ENCODE assay signal across 8 cellular contexts in genomic region chr1:183281553-183282091, GRCh38.
DNase-seq lines count a peak whose midpoint lies in the region; ATAC-seq and TF ChIP-seq lines count a peak whose summit lies in the region.

No MANE protein-coding gene starts in this region.

- no peaks in the 10 kb centered on the region for H3K36me3 Mint-ChIP-seq in activated T-cell treated with anti-CD3 and anti-CD28 coated beads, Interleukin-2, amount 50 U/mL, for 24 hours (ENCODE audit: low read depth)
- no peaks in the 10 kb centered on the region for H3K36me3 Mint-ChIP-seq in natural killer cell treated with Interleukin-12 subunit alpha and Interleukin-12 subunit beta and Interleukin-15 and Interleukin-18, amount 100 ng/mL, for 72 hours
- H3K36me3 Mint-ChIP-seq in stimulated activated memory B cell treated with anti-CD40 and anti-IgM and Interleukin-4, amounts not matched to agents 10 μg/mL and 1 μg/mL and 100 μg/mL, for 72 hours: no peaks in the 10 kb centered on the region

- H3K4me1 ChIP-seq in fibroblast of lung (ENCODE audit: control insufficient read depth, extremely low read depth, insufficient read depth, low read length): peaks cover 23% of the 10 kb centered on the region

- no peaks in the 10 kb centered on the region for H3K79me2 ChIP-seq in fibroblast of lung (ENCODE audit: control insufficient read depth, insufficient read depth, low read length)

- peak overlapping the region; percentile 32 for H2AFZ ChIP-seq in fibroblast of lung (ENCODE audit: low read length)

- ATAC-seq in GM19395 (IDR thresholded peaks at IDR 0.05; ENCODE audit: unreplicated experiment): peak; percentile 85
- ATAC-seq in natural killer cell treated with Interleukin-12 subunit alpha and Interleukin-12 subunit beta and Interleukin-15 and Interleukin-18, amount 100 ng/mL, for 72 hours: peak; percentile 61 to 72
- peak; percentile 77 for ATAC-seq in stimulated activated memory B cell treated with anti-CD40 and anti-IgM and Interleukin-4, amounts not matched to agents 10 μg/mL and 1 μg/mL and 100 μg/mL, for 72 hours

- no peak overlapping the region for H3K27ac Mint-ChIP-seq in activated T-cell treated with anti-CD3 and anti-CD28 coated beads, Interleukin-2, amount 50 U/mL, for 24 hours
- no peak overlapping the region for H3K27ac Mint-ChIP-seq in natural killer cell treated with Interleukin-12 subunit alpha and Interleukin-12 subunit beta and Interleukin-15 and Interleukin-18, amount 100 ng/mL, for 72 hours
- no peak overlapping the region for H3K27ac Mint-ChIP-seq in stimulated activated memory B cell treated with anti-CD40 and anti-IgM and Interleukin-4, amounts not matched to agents 10 μg/mL and 1 μg/mL and 100 μg/mL, for 72 hours

- no peak overlapping the region for H3K4me3 Mint-ChIP-seq in activated T-cell treated with anti-CD3 and anti-CD28 coated beads, Interleukin-2, amount 50 U/mL, for 24 hours
- no peak overlapping the region for H3K4me3 Mint-ChIP-seq in natural killer cell treated with Interleukin-12 subunit alpha and Interleukin-12 subunit beta and Interleukin-15 and Interleukin-18, amount 100 ng/mL, for 72 hours
- no peak overlapping the region for H3K4me3 Mint-ChIP-seq in stimulated activated memory B cell treated with anti-CD40 and anti-IgM and Interleukin-4, amounts not matched to agents 10 μg/mL and 1 μg/mL and 100 μg/mL, for 72 hours

- no peaks in the 10 kb centered on the region for H3K9me3 Mint-ChIP-seq in activated T-cell treated with anti-CD3 and anti-CD28 coated beads, Interleukin-2, amount 50 U/mL, for 24 hours
- no peaks in the 10 kb centered on the region for H3K9me3 Mint-ChIP-seq in natural killer cell treated with Interleukin-12 subunit alpha and Interleukin-12 subunit beta and Interleukin-15 and Interleukin-18, amount 100 ng/mL, for 72 hours
- no peaks in the 10 kb centered on the region for H3K9me3 Mint-ChIP-seq in stimulated activated memory B cell treated with anti-CD40 and anti-IgM and Interleukin-4, amounts not matched to agents 10 μg/mL and 1 μg/mL and 100 μg/mL, for 72 hours

- H3K4me3 ChIP-seq in Jurkat, Clone E6-1 (ENCODE audit: low read length): no peak overlapping the region
- no peak overlapping the region for H3K4me3 ChIP-seq in fibroblast of lung (replicated peaks in 1 of 4; ENCODE audit: control extremely low read depth in 1 of 4, insufficient read depth in 1 of 4, low read depth in 3 of 4, low read length in 4 of 4)

- H3K27ac ChIP-seq in fibroblast of lung (ENCODE audit: insufficient read depth, low read length): no peak overlapping the region

- DNase-seq in AML-193 (lab: John Stamatoyannopoulos, UW) (peak; percentile 54 to 67), OCI-M2 (lab: John Stamatoyannopoulos, UW; ENCODE audit: unreplicated experiment) (peak; percentile 84), fibroblast of lung (ENCODE audit: low read depth in 2 of 2) (peak; percentile 87 to 96)
- peak; percentile 65 for DNase-seq in Jurkat, Clone E6-1 (ENCODE audit: low read depth, low spot score)
- peak; percentile 83 for DNase-seq in activated T-cell treated with anti-CD3 and anti-CD28 coated beads, Interleukin-2, amount 50 U/mL, for 24 hours
- peak; percentile 71 for DNase-seq in natural killer cell treated with Interleukin-12 subunit alpha and Interleukin-12 subunit beta and Interleukin-15 and Interleukin-18, amount 100 ng/mL, for 72 hours (ENCODE audit: low spot score)

- H3K9ac ChIP-seq in fibroblast of lung (ENCODE audit: insufficient read depth, low read length): no peak overlapping the region

- no peaks in the 10 kb centered on the region for H4K20me1 ChIP-seq in fibroblast of lung (ENCODE audit: control insufficient read depth, extremely low read depth, insufficient read depth, low read length)

- H3K27me3 ChIP-seq in fibroblast of lung (ENCODE audit: control insufficient read depth, insufficient read depth, low read length): no peaks in the 10 kb centered on the region

- H3K4me1 Mint-ChIP-seq in activated T-cell treated with anti-CD3 and anti-CD28 coated beads, Interleukin-2, amount 50 U/mL, for 24 hours (ENCODE audit: low read depth): no peaks in the 10 kb centered on the region
- peaks cover 0 to 2% of the 10 kb centered on the region in 2 donors for H3K4me1 Mint-ChIP-seq in natural killer cell treated with Interleukin-12 subunit alpha and Interleukin-12 subunit beta and Interleukin-15 and Interleukin-18, amount 100 ng/mL, for 72 hours (ENCODE audit: low read depth in 2 of 2)
- peaks cover 6% of the 10 kb centered on the region for H3K4me1 Mint-ChIP-seq in stimulated activated memory B cell treated with anti-CD40 and anti-IgM and Interleukin-4, amounts not matched to agents 10 μg/mL and 1 μg/mL and 100 μg/mL, for 72 hours

- peak; percentile 86 to 87 for TF ChIP-seq CTCF in fibroblast of lung (conservative IDR thresholded peaks at IDR 0.05 in 1 of 2, IDR thresholded peaks at IDR 0.05 in 1 of 2; ENCODE audit: low read depth in 1 of 2, low read length in 2 of 2)

- no peaks in the 10 kb centered on the region for H3K27me3 Mint-ChIP-seq in activated T-cell treated with anti-CD3 and anti-CD28 coated beads, Interleukin-2, amount 50 U/mL, for 24 hours
- H3K27me3 Mint-ChIP-seq in natural killer cell treated with Interleukin-12 subunit alpha and Interleukin-12 subunit beta and Interleukin-15 and Interleukin-18, amount 100 ng/mL, for 72 hours: peaks cover 8 to 9% of the 10 kb centered on the region in 2 donors
- H3K27me3 Mint-ChIP-seq in stimulated activated memory B cell treated with anti-CD40 and anti-IgM and Interleukin-4, amounts not matched to agents 10 μg/mL and 1 μg/mL and 100 μg/mL, for 72 hours: peaks cover 45% of the 10 kb centered on the region

- no peaks in the 10 kb centered on the region for H3K36me3 ChIP-seq in fibroblast of lung (ENCODE audit: control insufficient read depth, insufficient read depth, low read length)

- peak overlapping the region; percentile 4 for H3K4me2 ChIP-seq in fibroblast of lung (ENCODE audit: extremely low read depth, insufficient read depth, low read length)

- H3K9me3 ChIP-seq in fibroblast of lung (ENCODE audit: control insufficient read depth, insufficient read depth, low read depth, low read length): no peaks in the 10 kb centered on the region
